1 cellular context compared by ENCODE assay signal in genomic region chr12:21657336-21658077, GRCh38.
A peak's percentile ranks its signal among the peaks of the same experiment; 100 is the strongest.
TF ChIP-seq lines count a peak whose summit lies in the region.

TSS of gene LDHB (minus strand) at chr12:21657842. CDS start at chr12:21654671, 3,171 bp downstream.

TF ChIP-seq in Ishikawa, 13 proteins besides CTCF, POLR2A, EP300 and RAD21 (continued from another document):
- TF ChIP-seq, protein P1, sequence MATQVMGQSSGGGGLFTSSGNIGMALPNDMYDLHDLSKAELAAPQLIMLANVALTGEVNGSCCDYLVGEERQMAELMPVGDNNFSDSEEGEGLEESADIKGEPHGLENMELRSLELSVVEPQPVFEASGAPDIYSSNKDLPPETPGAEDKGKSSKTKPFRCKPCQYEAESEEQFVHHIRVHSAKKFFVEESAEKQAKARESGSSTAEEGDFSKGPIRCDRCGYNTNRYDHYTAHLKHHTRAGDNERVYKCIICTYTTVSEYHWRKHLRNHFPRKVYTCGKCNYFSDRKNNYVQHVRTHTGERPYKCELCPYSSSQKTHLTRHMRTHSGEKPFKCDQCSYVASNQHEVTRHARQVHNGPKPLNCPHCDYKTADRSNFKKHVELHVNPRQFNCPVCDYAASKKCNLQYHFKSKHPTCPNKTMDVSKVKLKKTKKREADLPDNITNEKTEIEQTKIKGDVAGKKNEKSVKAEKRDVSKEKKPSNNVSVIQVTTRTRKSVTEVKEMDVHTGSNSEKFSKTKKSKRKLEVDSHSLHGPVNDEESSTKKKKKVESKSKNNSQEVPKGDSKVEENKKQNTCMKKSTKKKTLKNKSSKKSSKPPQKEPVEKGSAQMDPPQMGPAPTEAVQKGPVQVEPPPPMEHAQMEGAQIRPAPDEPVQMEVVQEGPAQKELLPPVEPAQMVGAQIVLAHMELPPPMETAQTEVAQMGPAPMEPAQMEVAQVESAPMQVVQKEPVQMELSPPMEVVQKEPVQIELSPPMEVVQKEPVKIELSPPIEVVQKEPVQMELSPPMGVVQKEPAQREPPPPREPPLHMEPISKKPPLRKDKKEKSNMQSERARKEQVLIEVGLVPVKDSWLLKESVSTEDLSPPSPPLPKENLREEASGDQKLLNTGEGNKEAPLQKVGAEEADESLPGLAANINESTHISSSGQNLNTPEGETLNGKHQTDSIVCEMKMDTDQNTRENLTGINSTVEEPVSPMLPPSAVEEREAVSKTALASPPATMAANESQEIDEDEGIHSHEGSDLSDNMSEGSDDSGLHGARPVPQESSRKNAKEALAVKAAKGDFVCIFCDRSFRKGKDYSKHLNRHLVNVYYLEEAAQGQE (IDR thresholded peaks at IDR 0.05; ENCODE audit: low read depth) = 0 out of 2 replicates have a peak, but pooled peaks have one; percentile 32
- TF ChIP-seq NFIC (IDR thresholded peaks at IDR 0.05) = no peak
